ENCODE assay signal across 8 cellular contexts in the genomic region with DNA sequence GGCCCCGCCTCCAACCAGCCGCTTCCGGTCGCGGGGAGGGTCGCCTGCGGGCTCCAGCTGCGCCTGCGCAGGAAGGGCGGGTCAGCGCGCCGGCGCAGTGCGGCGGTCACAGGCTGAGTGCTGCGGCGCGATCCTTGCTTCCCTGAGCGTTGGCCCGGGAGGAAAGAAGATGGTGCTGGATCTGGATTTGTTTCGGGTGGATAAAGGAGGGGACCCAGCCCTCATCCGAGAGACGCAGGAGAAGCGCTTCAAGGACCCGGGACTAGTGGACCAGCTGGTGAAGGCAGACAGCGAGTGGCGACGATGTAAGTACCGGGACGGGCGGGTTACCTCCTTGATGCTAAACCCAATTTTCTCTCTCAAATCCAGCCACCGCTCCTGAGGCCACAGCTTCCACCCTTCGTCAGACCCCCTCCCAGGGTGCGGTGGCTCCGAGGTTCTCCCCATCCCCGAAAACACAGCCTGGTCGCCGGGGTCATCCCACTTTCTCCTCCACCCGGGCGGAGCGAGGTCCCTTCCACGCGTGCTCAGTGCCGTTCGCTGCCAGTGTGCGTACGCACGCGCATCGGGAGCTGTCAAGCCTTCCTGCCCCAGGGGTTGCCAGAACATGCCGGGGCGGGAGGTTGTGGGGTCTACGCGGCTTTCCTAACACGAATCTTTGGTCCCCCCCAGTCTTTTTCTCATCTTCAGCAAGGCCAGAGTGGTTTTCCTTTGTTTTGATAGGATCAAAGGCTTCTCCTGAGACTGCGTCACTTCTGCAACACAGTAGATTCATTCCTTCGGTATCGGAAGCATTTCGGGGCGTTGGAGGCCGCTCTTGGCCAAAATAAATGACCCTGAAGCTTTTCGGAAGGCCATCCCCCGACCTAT. TPM values are rescaled to one million over a fixed set of nuclear protein-coding genes. Genes with fewer than 3 reads are reported as not detected.
DNase-seq lines count a peak whose midpoint lies in the region; ATAC-seq, FAIRE-seq and TF ChIP-seq lines count a peak whose summit lies in the region.

A gene with protein sequence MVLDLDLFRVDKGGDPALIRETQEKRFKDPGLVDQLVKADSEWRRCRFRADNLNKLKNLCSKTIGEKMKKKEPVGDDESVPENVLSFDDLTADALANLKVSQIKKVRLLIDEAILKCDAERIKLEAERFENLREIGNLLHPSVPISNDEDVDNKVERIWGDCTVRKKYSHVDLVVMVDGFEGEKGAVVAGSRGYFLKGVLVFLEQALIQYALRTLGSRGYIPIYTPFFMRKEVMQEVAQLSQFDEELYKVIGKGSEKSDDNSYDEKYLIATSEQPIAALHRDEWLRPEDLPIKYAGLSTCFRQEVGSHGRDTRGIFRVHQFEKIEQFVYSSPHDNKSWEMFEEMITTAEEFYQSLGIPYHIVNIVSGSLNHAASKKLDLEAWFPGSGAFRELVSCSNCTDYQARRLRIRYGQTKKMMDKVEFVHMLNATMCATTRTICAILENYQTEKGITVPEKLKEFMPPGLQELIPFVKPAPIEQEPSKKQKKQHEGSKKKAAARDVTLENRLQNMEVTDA (plus strand): TSS at position 95 of the 870 bp plus-strand sequence. CDS start 75 bp downstream, at position 170.

- H3K27ac ChIP-seq in HUES6 (ENCODE audit: low read depth, low read length), result peak within 1 kb of the TSS; percentile 66
- H3K27ac ChIP-seq in OCI-LY7 (ENCODE audit: low read depth, low read length, poor library complexity, severe bottlenecking), result peak within 1 kb of the TSS; percentile 73
- H3K27ac ChIP-seq in epithelial cell of prostate, result peak within 1 kb of the TSS; percentile 98

- H2AFZ ChIP-seq in OCI-LY7 (ENCODE audit: low read length), result peak within 1 kb of the TSS; percentile 69

- H3K36me3 ChIP-seq in HUES6 (ENCODE audit: control insufficient read depth, insufficient read depth, low read length) (peaks cover 15% of the 10 kb centered on the region), OCI-LY7 (ENCODE audit: insufficient read depth, low read length) (peaks cover 37% of the 10 kb centered on the region)

- TF ChIP-seq CTCF in D721Med (IDR thresholded peaks at IDR 0.05; ENCODE audit: insufficient read depth, missing control alignments), result no peak
- TF ChIP-seq CTCF in OCI-LY7 (conservative IDR thresholded peaks at IDR 0.05; ENCODE audit: low read length), result no peak

- H3K9me3 ChIP-seq in HUES6 (ENCODE audit: control insufficient read depth, insufficient read depth, low read depth, low read length) (no peaks in the 10 kb centered on the region), OCI-LY7 (ENCODE audit: low read length) (peaks cover 5% of the 10 kb centered on the region; the same call in 1 of the 2 replicates)

- POLR2A ChIA-PET in OCI-LY7 (lab: Charles Lee), result interaction anchor here (0.6 to 2.7 kb wide), 13 partner anchors 8 to 441 kb away, joined by 3 to 14 read pairs (median 4); a partner anchor contains a TSS

- peak; percentile 81 for ATAC-seq in GM21423 (IDR thresholded peaks at IDR 0.05; ENCODE audit: unreplicated experiment)

- FAIRE-seq in D721Med (lab: Jason Lieb, UNC), result no peak

- H3K4me1 ChIP-seq in HUES6 (ENCODE audit: control insufficient read depth, insufficient read depth, low read length) (peaks cover 13% of the 10 kb centered on the region; the same call in 1 of the 2 replicates), OCI-LY7 (ENCODE audit: insufficient read depth, low read length, poor library complexity, severe bottlenecking) (peaks cover 34% of the 10 kb centered on the region)

- H3K79me2 ChIP-seq in OCI-LY7 (ENCODE audit: insufficient read depth, low read depth, low read length), result peaks cover 51% of the 10 kb centered on the region

- TSS peak; percentile 97 for BruUV-seq in OCI-LY7 (replicated peaks; lab: Mats Ljungman, UMichigan)

- peak within 1 kb of the TSS; percentile 93 for H3K9ac ChIP-seq in HUES6 (ENCODE audit: low read length)

- 0 out of 2 replicates have a peak, but pooled peaks cover 3% of the 10 kb centered on the region for H4K20me1 ChIP-seq in OCI-LY7 (ENCODE audit: insufficient read depth, low read length)

- H3K4me3 ChIP-seq in HUES6 (ENCODE audit: low read depth, low read length) (peak within 1 kb of the TSS; percentile 98), OCI-LY7 (ENCODE audit: low read depth, low read length, poor library complexity, severe bottlenecking) (peak within 1 kb of the TSS; percentile 82)

- CTCF ChIA-PET in OCI-LY7 (lab: Charles Lee; ENCODE audit: unreplicated experiment), result interaction anchor here (0.5 to 1.2 kb wide), 4 partner anchors 13 to 270 kb away, joined by 3 to 12 read pairs (median 3); no protein-coding TSS in a partner anchor

- H3K9me2 ChIP-seq in OCI-LY7 (ENCODE audit: insufficient read depth, low read length), result no peaks in the 10 kb centered on the region

- H3K27me3 ChIP-seq in HUES6 (ENCODE audit: control insufficient read depth, insufficient read depth, low read length), result no peaks in the 10 kb centered on the region

- intact Hi-C loops in OCI-LY7 (cut with micrococcal nuclease; ENCODE audit: unreplicated experiment), result no loop called here

- DNase-seq in D721Med (ENCODE audit: insufficient read length, low spot score) (peak; percentile 79), OCI-LY7 (ENCODE audit: low spot score) (peak; percentile 93), activated T-cell treated with anti-CD3 and anti-CD28 coated beads for 4 hours (peak; percentile 89), epithelial cell of prostate (ENCODE audit: low read depth, low spot score) (no peak), mucosa of gallbladder (ENCODE audit: low spot score) (peak; percentile 88)
- peak; percentile 74 to 78 for DNase-seq in stimulated activated CD8-positive, alpha-beta memory T cell treated with anti-CD3 and anti-CD28 coated beads, Interleukin-4, amount 100 ng/mL, for 4 hours (ENCODE audit: low read depth in 2 of 2, low spot score in 1 of 2)

- peak within 1 kb of the TSS; percentile 88 for H3K4me2 ChIP-seq in OCI-LY7 (ENCODE audit: low read length)

RNA-seq across cellular contexts. Expression of the gene that starts here (rescaled TPM):
- total RNA-seq in OCI-LY7 (2014; rRNA removed; shearing (Covaris generic)), result 277 and 295 TPM in 2 replicates
- total RNA-seq in OCI-LY7 (2022) (290 and 323 TPM in 2 replicates), mucosa of gallbladder (113 TPM)
